25 cellular contexts compared by ENCODE assay signal in genomic region chr2:195818521-195818920, GRCh38.
DNase-seq lines count a peak whose midpoint lies in the region; ATAC-seq and TF ChIP-seq lines count a peak whose summit lies in the region.
"Had no signal": no experiment of that assay in that cellular context is flagged by ENCODE, and none has a peak within 500 bp of the region (broad histone marks: within the 10 kb centered on the region; RNA-seq: fewer than 3 reads in every experiment).

No MANE protein-coding gene starts in this region.

- no peaks in the 10 kb centered on the region for H3K4me1 Mint-ChIP-seq in stimulated activated effector memory CD8-positive, alpha-beta T cell treated with anti-CD3 and anti-CD28 coated beads, Interleukin-12 subunit alpha, Interleukin-12 subunit beta, amount 100 ng/mL, for 72 hours
- H3K4me1 Mint-ChIP-seq: activated CD4-positive, alpha-beta T cell treated with anti-CD3 and anti-CD28 coated beads, Interleukin-2, amount 10 ng/mL, durations not matched to agents 7 days and 5 days; activated T-helper 17 cell treated with anti-CD3 and anti-CD28 coated beads, Interleukin-2, amount 50 U/mL, for 72 hours; B cell had no signal

- no peak for TF ChIP-seq CTCF in fibroblast of the aortic adventitia (IDR thresholded peaks at IDR 0.05; ENCODE audit: insufficient read depth, low read length)
- TF ChIP-seq CTCF in left lung (IDR thresholded peaks at IDR 0.05): no peak

- DNase-seq in NCI-H82 (lab: John Stamatoyannopoulos, UW) (peak; percentile 29), NCI-H82 treated with DMSO at 0.1 percent for 48 hours (lab: John Stamatoyannopoulos, UW; ENCODE audit: unreplicated experiment) (no peak), NCI-H748 treated with DMSO at 0.1 percent for 48 hours (lab: John Stamatoyannopoulos, UW) (peak; percentile 5), fibroblast of the aortic adventitia (ENCODE audit: low read depth) (peak; percentile 16), dedifferentiated amniotic fluid mesenchymal stem cell (ENCODE audit: extremely low spot score) (no peak), left lung (no peak)
- DNase-seq in stimulated activated effector memory CD8-positive, alpha-beta T cell treated with anti-CD3 and anti-CD28 coated beads, Interleukin-12 subunit alpha, Interleukin-12 subunit beta, amount 100 ng/mL, for 72 hours (ENCODE audit: low spot score in 2 of 2): no peak
- no peak for DNase-seq in activated naive CD4-positive, alpha-beta T cell treated with anti-CD3 and anti-CD28 coated beads, Interleukin-2, amount 50 U/mL, for 16 hours
- DNase-seq: activated CD4-positive, alpha-beta T cell treated with anti-CD3 and anti-CD28 coated beads, Interleukin-2, amount 10 ng/mL, durations not matched to agents 7 days and 5 days; activated naive CD8-positive, alpha-beta T cell treated with anti-CD3 and anti-CD28 coated beads for 36 hours; effector memory CD8-positive, alpha-beta T cell; esophagus squamous epithelium; KBM-7; NCI-H187; NCI-H2227 treated with DMSO at 0.1 percent for 48 hours; right cardiac atrium; stimulated activated CD4-positive, alpha-beta T cell treated with anti-CD3 and anti-CD28 coated beads, Interleukin-15, amount 100 ng/mL, for 24 hours; T-cell; upper lobe of left lung had no signal

- H3K27me3 ChIP-seq in left lung: no peaks in the 10 kb centered on the region
- H3K27me3 ChIP-seq: esophagus squamous epithelium, Peyer's patch, upper lobe of left lung had no signal

- H3K4me3 ChIP-seq in fibroblast of the aortic adventitia (ENCODE audit: low read depth, low read length) (no peak overlapping the region), left lung (no peak overlapping the region)
- H3K4me3 ChIP-seq: esophagus squamous epithelium, Peyer's patch, upper lobe of left lung had no signal

- no peak overlapping the region for H3K4me3 Mint-ChIP-seq in stimulated activated effector memory CD8-positive, alpha-beta T cell treated with anti-CD3 and anti-CD28 coated beads, Interleukin-12 subunit alpha, Interleukin-12 subunit beta, amount 100 ng/mL, for 72 hours
- H3K4me3 Mint-ChIP-seq: activated CD4-positive, alpha-beta T cell treated with anti-CD3 and anti-CD28 coated beads, Interleukin-2, amount 10 ng/mL, durations not matched to agents 7 days and 5 days; activated naive CD8-positive, alpha-beta T cell treated with anti-CD3 and anti-CD28 coated beads for 36 hours; activated T-helper 17 cell treated with anti-CD3 and anti-CD28 coated beads, Interleukin-2, amount 50 U/mL, for 72 hours; B cell; effector memory CD8-positive, alpha-beta T cell; natural killer cell treated with Interleukin-12 subunit alpha and Interleukin-12 subunit beta and Interleukin-15 and Interleukin-18, amount 100 ng/mL, for 72 hours; T-cell had no signal

- ATAC-seq in stimulated activated effector memory CD8-positive, alpha-beta T cell treated with anti-CD3 and anti-CD28 coated beads, Interleukin-12 subunit alpha, Interleukin-12 subunit beta, amount 100 ng/mL, for 72 hours: peak; percentile 39
- no peak for ATAC-seq in left lung
- ATAC-seq: activated T-helper 17 cell treated with anti-CD3 and anti-CD28 coated beads, Interleukin-2, amount 50 U/mL, for 72 hours; effector memory CD8-positive, alpha-beta T cell; natural killer cell treated with Interleukin-12 subunit alpha and Interleukin-12 subunit beta and Interleukin-15 and Interleukin-18, amount 100 ng/mL, for 72 hours; right cardiac atrium; T-cell had no signal

- no peaks in the 10 kb centered on the region for H3K9me3 Mint-ChIP-seq in stimulated activated effector memory CD8-positive, alpha-beta T cell treated with anti-CD3 and anti-CD28 coated beads, Interleukin-12 subunit alpha, Interleukin-12 subunit beta, amount 100 ng/mL, for 72 hours
- H3K9me3 Mint-ChIP-seq: activated CD4-positive, alpha-beta T cell treated with anti-CD3 and anti-CD28 coated beads, Interleukin-2, amount 10 ng/mL, durations not matched to agents 7 days and 5 days; activated naive CD8-positive, alpha-beta T cell treated with anti-CD3 and anti-CD28 coated beads for 36 hours; activated T-helper 17 cell treated with anti-CD3 and anti-CD28 coated beads, Interleukin-2, amount 50 U/mL, for 72 hours; effector memory CD8-positive, alpha-beta T cell; natural killer cell treated with Interleukin-12 subunit alpha and Interleukin-12 subunit beta and Interleukin-15 and Interleukin-18, amount 100 ng/mL, for 72 hours; T-cell had no signal

- no peaks in the 10 kb centered on the region for H3K36me3 ChIP-seq in left lung
- H3K36me3 ChIP-seq: esophagus squamous epithelium, Peyer's patch, upper lobe of left lung had no signal

- intact Hi-C loops in left lung (cut with DNase I): no loop called here

- no peaks in the 10 kb centered on the region for H3K36me3 Mint-ChIP-seq in stimulated activated effector memory CD8-positive, alpha-beta T cell treated with anti-CD3 and anti-CD28 coated beads, Interleukin-12 subunit alpha, Interleukin-12 subunit beta, amount 100 ng/mL, for 72 hours
- H3K36me3 Mint-ChIP-seq: activated naive CD8-positive, alpha-beta T cell treated with anti-CD3 and anti-CD28 coated beads for 36 hours; natural killer cell treated with Interleukin-12 subunit alpha and Interleukin-12 subunit beta and Interleukin-15 and Interleukin-18, amount 100 ng/mL, for 72 hours; T-cell had no signal

- H3K9me3 ChIP-seq in left lung: no peaks in the 10 kb centered on the region
- H3K9me3 ChIP-seq: esophagus squamous epithelium, Peyer's patch, upper lobe of left lung had no signal

- H3K27ac Mint-ChIP-seq in stimulated activated effector memory CD8-positive, alpha-beta T cell treated with anti-CD3 and anti-CD28 coated beads, Interleukin-12 subunit alpha, Interleukin-12 subunit beta, amount 100 ng/mL, for 72 hours: no peak overlapping the region
- H3K27ac Mint-ChIP-seq: activated CD4-positive, alpha-beta T cell treated with anti-CD3 and anti-CD28 coated beads, Interleukin-2, amount 10 ng/mL, durations not matched to agents 7 days and 5 days; activated naive CD8-positive, alpha-beta T cell treated with anti-CD3 and anti-CD28 coated beads for 36 hours; activated T-helper 17 cell treated with anti-CD3 and anti-CD28 coated beads, Interleukin-2, amount 50 U/mL, for 72 hours; B cell; effector memory CD8-positive, alpha-beta T cell; natural killer cell treated with Interleukin-12 subunit alpha and Interleukin-12 subunit beta and Interleukin-15 and Interleukin-18, amount 100 ng/mL, for 72 hours; T-cell had no signal

- no peak overlapping the region for H3K27ac ChIP-seq in left lung
- H3K27ac ChIP-seq: 22Rv1, esophagus squamous epithelium, parathyroid adenoma, Peyer's patch, upper lobe of left lung had no signal

- no peaks in the 10 kb centered on the region for H3K4me1 ChIP-seq in left lung
- H3K4me1 ChIP-seq: esophagus squamous epithelium, parathyroid adenoma, Peyer's patch, upper lobe of left lung had no signal

Comparison
In these comparisons a context has a peak if more than half of its experiments do, and no peak if none do; other contexts are left out.
1. DNase-seq: peak in NCI-H82 (single experiment), NCI-H748 treated with DMSO at 0.1 percent for 48 hours (single experiment) and fibroblast of the aortic adventitia (single experiment); none in NCI-H82 treated with DMSO at 0.1 percent for 48 hours (single experiment), stimulated activated effector memory CD8-positive, alpha-beta T cell treated with anti-CD3 and anti-CD28 coated beads, Interleukin-12 subunit alpha, Interleukin-12 subunit beta, amount 100 ng/mL, for 72 hours (0 of 2), activated naive CD4-positive, alpha-beta T cell treated with anti-CD3 and anti-CD28 coated beads, Interleukin-2, amount 50 U/mL, for 16 hours (single experiment), dedifferentiated amniotic fluid mesenchymal stem cell (single experiment) and left lung (0 of 2).